Comparison of ENCODE assay signal across 19 cellular contexts in the genomic region with DNA sequence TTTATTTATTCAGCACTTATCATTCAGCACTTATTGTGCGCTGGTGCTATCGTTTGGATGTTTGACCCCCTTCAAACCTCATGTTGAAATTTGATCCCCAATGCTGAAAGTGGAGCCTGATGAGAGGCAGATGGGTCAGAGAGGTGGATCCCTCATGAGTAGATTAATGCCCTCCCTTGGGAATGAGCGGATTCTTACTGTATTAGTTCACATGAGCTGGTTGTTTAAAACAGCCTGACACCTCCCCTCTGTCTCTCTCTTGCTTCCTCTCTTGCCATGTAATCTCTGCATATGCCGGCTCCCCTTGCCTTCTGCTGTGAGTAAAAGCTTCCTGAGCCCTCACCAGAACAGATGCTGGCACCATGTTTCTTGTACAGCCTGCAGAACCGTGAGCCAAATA.
"Had no signal": no experiment of that assay in that cellular context is flagged by ENCODE, and none has a peak within 500 bp of the region (broad histone marks: within the 10 kb centered on the region; RNA-seq: fewer than 3 reads in every experiment).

No MANE protein-coding gene starts in this region.

- H3K27ac ChIP-seq: adrenal gland, breast epithelium, gastrocnemius medialis, heart left ventricle, left lung, tibial artery had no signal

- H3K36me3 Mint-ChIP-seq: activated naive CD4-positive, alpha-beta T cell treated with anti-CD3 and anti-CD28 coated beads, Interleukin-2, amount 50 U/mL, for 72 hours; mesothelial cell of epicardium had no signal

- H3K27me3 ChIP-seq: adrenal gland, gastrocnemius medialis, tibial artery had no signal

- H3K4me1 Mint-ChIP-seq: mesothelial cell of epicardium, nephron had no signal

- H3K27ac Mint-ChIP-seq: activated naive CD4-positive, alpha-beta T cell treated with anti-CD3 and anti-CD28 coated beads, Interleukin-2, amount 50 U/mL, for 72 hours; activated T-cell treated with anti-CD3 and anti-CD28 coated beads, Interleukin-2, amount 50 U/mL, for 72 hours; mesothelial cell of epicardium; nephron had no signal

- H3K36me3 ChIP-seq: adrenal gland, breast epithelium, gastrocnemius medialis, heart left ventricle, left lung, tibial artery had no signal

- H3K9me3 ChIP-seq: adrenal gland, gastrocnemius medialis had no signal

- H3K4me3 ChIP-seq: adrenal gland, breast epithelium, gastrocnemius medialis, heart left ventricle, left lung, tibial artery had no signal

- ATAC-seq: activated naive CD4-positive, alpha-beta T cell treated with anti-CD3 and anti-CD28 coated beads, Interleukin-2, amount 50 U/mL, for 72 hours; activated T-cell treated with anti-CD3 and anti-CD28 coated beads, Interleukin-2, amount 50 U/mL, for 72 hours; gastrocnemius medialis; heart left ventricle; left lung; stimulated activated naive CD8-positive, alpha-beta T cell treated with anti-CD3 and anti-CD28 coated beads, Interleukin-15, Interleukin-2, amounts not matched to agents 100 U/mL and 50 U/mL, for 24 hours had no signal

- H3K4me1 ChIP-seq: adrenal gland, breast epithelium, gastrocnemius medialis, heart left ventricle, left lung, tibial artery had no signal

- DNase-seq: activated CD4-positive, alpha-beta T cell treated with anti-CD3 and anti-CD28 coated beads, Interleukin-2, amount 50 U/mL, for 4 hours; activated effector memory CD4-positive, alpha-beta T cell treated with anti-CD3 and anti-CD28 coated beads, Interleukin-2, amount 50 U/mL, for 16 hours; activated T-cell treated with anti-CD3 and anti-CD28 coated beads, Interleukin-2, amount 50 U/mL, for 72 hours; adrenal gland; cerebellar nuclear complex; cortex of kidney; gastrocnemius medialis; heart left ventricle; kidney; left lung; occipital lobe; stimulated activated CD4-positive, alpha-beta T cell treated with anti-CD3 and anti-CD28 coated beads, Interleukin-2, amount 100 ng/mL, for 24 hours; stimulated activated naive CD8-positive, alpha-beta T cell treated with anti-CD3 and anti-CD28 coated beads, Interleukin-15, Interleukin-2, amounts not matched to agents 100 U/mL and 50 U/mL, for 24 hours; substantia nigra; tibial artery had no signal

- H3K4me3 Mint-ChIP-seq: activated T-cell treated with anti-CD3 and anti-CD28 coated beads, Interleukin-2, amount 50 U/mL, for 72 hours; mesothelial cell of epicardium; nephron had no signal
